ENCODE assay signal across 38 cellular contexts in the genomic region with DNA sequence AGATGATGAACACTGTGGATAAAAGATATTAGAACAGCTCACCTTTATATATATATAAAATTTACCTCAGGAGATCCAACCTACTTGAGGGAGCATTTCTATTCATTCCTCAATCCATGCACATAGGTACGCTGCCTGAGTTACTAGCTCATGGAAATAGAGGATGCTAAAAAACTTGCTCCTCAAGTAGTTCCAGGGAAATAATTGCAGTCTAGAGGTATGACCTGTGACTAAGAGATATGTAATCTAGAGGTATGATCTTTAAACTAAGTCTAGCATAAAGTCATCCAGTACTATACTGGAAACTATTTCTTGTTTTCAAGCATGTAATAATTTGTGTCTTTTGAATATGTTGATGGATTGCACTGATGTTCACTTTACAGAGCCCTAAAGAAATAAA.
"Had no signal": no experiment of that assay in that cellular context is flagged by ENCODE, and none has a peak within 500 bp of the region (broad histone marks: within the 10 kb centered on the region; RNA-seq: fewer than 3 reads in every experiment).

No MANE protein-coding gene starts in this region.

- H3K4me1 ChIP-seq: adrenal gland, body of pancreas, breast epithelium had no signal

- H3K4me3 Mint-ChIP-seq: activated B cell treated with CpG ODN at 0.5 μM for 24 hours; activated CD4-positive, alpha-beta memory T cell treated with anti-CD3 and anti-CD28 coated beads for 36 hours; activated CD4-positive, alpha-beta T cell treated with anti-CD3 and anti-CD28 coated beads, Interleukin-2, amount 10 ng/mL, durations not matched to agents 24 days and 14 days; activated CD8-positive, alpha-beta T cell treated with anti-CD3 and anti-CD28 coated beads for 36 hours; activated naive CD4-positive, alpha-beta T cell treated with anti-CD3 and anti-CD28 coated beads for 36 hours; activated naive CD8-positive, alpha-beta T cell treated with anti-CD3 and anti-CD28 coated beads for 36 hours; activated T-cell treated with anti-CD3 and anti-CD28 coated beads, Interleukin-2, amount 50 U/mL, for 4 hours; activated T-cell treated with anti-CD3 and anti-CD28 coated beads, Interleukin-2, amount 50 U/mL, for 72 hours; activated T-helper 1 cell treated with anti-CD3 and anti-CD28 coated beads, Interleukin-12 subunit alpha, Interleukin-12 subunit beta, Interleukin-2, Interleukin-4 antibody, amounts not matched to agents 30 ng/mL and 10 ng/mL and 1 ng/mL, durations not matched to agents 14 hours and 24 hours and 36 hours; activated T-helper 17 cell treated with anti-CD3 and anti-CD28 coated beads, Interleukin-2, amount 50 U/mL, for 72 hours; central memory CD8-positive, alpha-beta T cell; T-helper 1 cell treated with Interleukin-12 subunit alpha and Interleukin-12 subunit beta and Interleukin-4 antibody, amounts not matched to agents 30 μg/mL and 1 μg/mL, for 36 hours; T-helper 2 cell treated with Interferon-gamma antibody and Interleukin-4, amounts not matched to agents 5 μg/mL and 100 μg/mL, for 36 hours had no signal

- H3K4me1 Mint-ChIP-seq: activated B cell treated with CpG ODN at 0.5 μM for 24 hours; activated CD4-positive, alpha-beta T cell treated with anti-CD3 and anti-CD28 coated beads, Interleukin-2, amount 10 ng/mL, durations not matched to agents 24 days and 14 days; activated naive CD8-positive, alpha-beta T cell treated with anti-CD3 and anti-CD28 coated beads for 36 hours; activated T-helper 17 cell treated with anti-CD3 and anti-CD28 coated beads, Interleukin-2, amount 50 U/mL, for 72 hours; central memory CD8-positive, alpha-beta T cell had no signal

- H3K27me3 Mint-ChIP-seq: activated B cell treated with CpG ODN at 0.5 μM for 24 hours; activated CD4-positive, alpha-beta memory T cell treated with anti-CD3 and anti-CD28 coated beads for 36 hours; activated CD4-positive, alpha-beta T cell treated with anti-CD3 and anti-CD28 coated beads, Interleukin-2, amount 10 ng/mL, durations not matched to agents 24 days and 14 days; activated CD8-positive, alpha-beta T cell treated with anti-CD3 and anti-CD28 coated beads for 36 hours; activated naive CD8-positive, alpha-beta T cell treated with anti-CD3 and anti-CD28 coated beads for 36 hours; activated T-helper 17 cell treated with anti-CD3 and anti-CD28 coated beads, Interleukin-2, amount 50 U/mL, for 72 hours; central memory CD8-positive, alpha-beta T cell had no signal

- H3K9me3 ChIP-seq: adrenal gland, body of pancreas, breast epithelium had no signal

- DNase-seq: activated B cell treated with CpG ODN at 0.5 μM for 24 hours; activated CD4-positive, alpha-beta memory T cell treated with anti-CD3 and anti-CD28 coated beads for 36 hours; activated CD4-positive, alpha-beta T cell treated with anti-CD3 and anti-CD28 coated beads for 4 hours; activated CD4-positive, alpha-beta T cell treated with anti-CD3 and anti-CD28 coated beads, Interleukin-2, amount 10 ng/mL, durations not matched to agents 24 days and 14 days; activated CD4-positive, alpha-beta T cell treated with anti-CD3 and anti-CD28 coated beads, Interleukin-2, amount 50 U/mL, for 1 hour; activated CD4-positive, alpha-beta T cell treated with anti-CD3 and anti-CD28 coated beads, Interleukin-2, amount 50 U/mL, for 4 hours; activated CD4-positive, CD25-positive, alpha-beta regulatory T cell treated with anti-CD3 and anti-CD28 coated beads, Interleukin-2, amount 50 U/mL, for 72 hours; activated CD8-positive, alpha-beta memory T cell treated with anti-CD3 and anti-CD28 coated beads, Interleukin-2, amount 50 U/mL, for 4 hours; activated CD8-positive, alpha-beta T cell treated with anti-CD3 and anti-CD28 coated beads for 36 hours; activated effector memory CD4-positive, alpha-beta T cell treated with anti-CD3 and anti-CD28 coated beads, Interleukin-2, amount 50 U/mL, for 16 hours; activated gamma-delta T cell treated with Interleukin-2 at 50 U/mL for 16 hours; activated naive CD4-positive, alpha-beta T cell; activated naive CD4-positive, alpha-beta T cell treated with anti-CD3 and anti-CD28 coated beads for 36 hours; activated naive CD4-positive, alpha-beta T cell treated with anti-CD3 and anti-CD28 coated beads, Interleukin-2, amount 50 U/mL, for 16 hours; activated naive CD8-positive, alpha-beta T cell treated with anti-CD3 and anti-CD28 coated beads for 36 hours; activated T-cell treated with anti-CD3 and anti-CD28 coated beads for 4 hours; activated T-cell treated with anti-CD3 and anti-CD28 coated beads, Interleukin-2, amount 50 U/mL, for 1 hour; activated T-cell treated with anti-CD3 and anti-CD28 coated beads, Interleukin-2, amount 50 U/mL, for 4 hours; activated T-cell treated with anti-CD3 and anti-CD28 coated beads, Interleukin-2, amount 50 U/mL, for 72 hours; adrenal gland; amniotic stem cell; aorta; body of pancreas; brain microvascular endothelial cell; caudate nucleus; cerebellar nuclear complex; T-helper 1 cell; T-helper 2 cell; T-helper 9 cell had no signal

- H3K9me3 Mint-ChIP-seq: activated B cell treated with CpG ODN at 0.5 μM for 24 hours; activated CD4-positive, alpha-beta T cell treated with anti-CD3 and anti-CD28 coated beads, Interleukin-2, amount 10 ng/mL, durations not matched to agents 24 days and 14 days; activated naive CD8-positive, alpha-beta T cell treated with anti-CD3 and anti-CD28 coated beads for 36 hours had no signal

- H3K4me3 ChIP-seq: adrenal gland, body of pancreas, breast epithelium, cardiac muscle cell had no signal

- H3K36me3 ChIP-seq: adrenal gland, brain microvascular endothelial cell, breast epithelium, cardiac muscle cell had no signal

- H3K27ac ChIP-seq: adrenal gland, body of pancreas, brain microvascular endothelial cell, breast epithelium, cardiac muscle cell, VCaP had no signal

- H3K27me3 ChIP-seq: adrenal gland, body of pancreas, brain microvascular endothelial cell, breast epithelium, cardiac muscle cell had no signal

- H3K36me3 Mint-ChIP-seq: activated CD4-positive, alpha-beta memory T cell treated with anti-CD3 and anti-CD28 coated beads for 36 hours; activated naive CD4-positive, alpha-beta T cell treated with anti-CD3 and anti-CD28 coated beads, Interleukin-2, amount 50 U/mL, for 72 hours; activated naive CD8-positive, alpha-beta T cell treated with anti-CD3 and anti-CD28 coated beads for 36 hours had no signal

- ATAC-seq: activated CD8-positive, alpha-beta T cell treated with anti-CD3 and anti-CD28 coated beads for 36 hours; activated naive CD4-positive, alpha-beta T cell treated with anti-CD3 and anti-CD28 coated beads, Interleukin-2, amount 50 U/mL, for 72 hours; activated T-cell treated with anti-CD3 and anti-CD28 coated beads, Interleukin-2, amount 50 U/mL, for 4 hours; activated T-cell treated with anti-CD3 and anti-CD28 coated beads, Interleukin-2, amount 50 U/mL, for 72 hours; activated T-helper 17 cell treated with anti-CD3 and anti-CD28 coated beads, Interleukin-2, amount 50 U/mL, for 72 hours; body of pancreas had no signal

- H3K27ac Mint-ChIP-seq: activated B cell treated with CpG ODN at 0.5 μM for 24 hours; activated CD4-positive, alpha-beta memory T cell treated with anti-CD3 and anti-CD28 coated beads for 36 hours; activated CD4-positive, alpha-beta T cell treated with anti-CD3 and anti-CD28 coated beads, Interleukin-2, amount 10 ng/mL, durations not matched to agents 24 days and 14 days; activated CD8-positive, alpha-beta T cell treated with anti-CD3 and anti-CD28 coated beads for 36 hours; activated naive CD4-positive, alpha-beta T cell treated with anti-CD3 and anti-CD28 coated beads for 36 hours; activated naive CD4-positive, alpha-beta T cell treated with anti-CD3 and anti-CD28 coated beads, Interleukin-2, amount 50 U/mL, for 72 hours; activated naive CD8-positive, alpha-beta T cell treated with anti-CD3 and anti-CD28 coated beads for 36 hours; activated T-cell treated with anti-CD3 and anti-CD28 coated beads, Interleukin-2, amount 50 U/mL, for 72 hours; activated T-helper 1 cell treated with anti-CD3 and anti-CD28 coated beads, Interleukin-12 subunit alpha, Interleukin-12 subunit beta, Interleukin-2, Interleukin-4 antibody, amounts not matched to agents 30 ng/mL and 10 ng/mL and 1 ng/mL, durations not matched to agents 14 hours and 24 hours and 36 hours; activated T-helper 17 cell treated with anti-CD3 and anti-CD28 coated beads, Interleukin-2, amount 50 U/mL, for 72 hours; T-helper 1 cell treated with Interleukin-12 subunit alpha and Interleukin-12 subunit beta and Interleukin-4 antibody, amounts not matched to agents 30 μg/mL and 1 μg/mL, for 36 hours; T-helper 2 cell treated with Interferon-gamma antibody and Interleukin-4, amounts not matched to agents 5 μg/mL and 100 μg/mL, for 36 hours had no signal
